1 cellular context compared by ENCODE assay signal in genomic region chr19:37719111-37719926, GRCh38.
TF ChIP-seq lines count a peak whose summit lies in the region.

ZNF607 (minus strand) TSS chr19:37719761; CDS start chr19:37711618, 8,143 bp downstream.

TF ChIP-seq in H1, 55 proteins besides CTCF, POLR2A, EP300 and RAD21 (continued from another document):
- TF ChIP-seq CBX8 (IDR thresholded peaks at IDR 0.05; ENCODE audit: borderline replicate concordance, low read depth, low read length) (no peak), SIN3A (conservative IDR thresholded peaks at IDR 0.05 in 1 of 2, IDR thresholded peaks at IDR 0.05 in 1 of 2; ENCODE audit: low read depth in 1 of 2, low read length in 2 of 2) (0 out of 4 replicates have a peak, but pooled peaks of 1 of the 2 experiments have one; percentile 6), ATF2 (IDR thresholded peaks at IDR 0.05; ENCODE audit: low read length) (no peak), CEBPB (IDR thresholded peaks at IDR 0.05; ENCODE audit: low read depth, low read length) (no peak), ATF3 (IDR thresholded peaks at IDR 0.05; ENCODE audit: insufficient read depth, low read depth, low read length) (no peak), RBBP5 (IDR thresholded peaks at IDR 0.05; ENCODE audit: borderline replicate concordance, low read depth, low read length) (no peak; the same call in 1 of the 2 replicates), GABPA (IDR thresholded peaks at IDR 0.05; ENCODE audit: borderline replicate concordance, insufficient read depth, low read length) (no peak), TAF1 (IDR thresholded peaks at IDR 0.05; ENCODE audit: low read depth, low read length) (peak; percentile 43; the same call in 1 of the 2 replicates), BCL11A (IDR thresholded peaks at IDR 0.05; ENCODE audit: low read depth in 2 of 2, low read length in 2 of 2) (no peak), POLR2AphosphoS5 (IDR thresholded peaks at IDR 0.05; ENCODE audit: low read depth, low read length) (no peak), ZNF274 (IDR thresholded peaks at IDR 0.05; ENCODE audit: borderline replicate concordance, extremely low read depth, low read length) (no peak), CREB1 (IDR thresholded peaks at IDR 0.05) (no peak), SIX5 (IDR thresholded peaks at IDR 0.05; ENCODE audit: low read depth, low read length) (no peak), BACH1 (IDR thresholded peaks at IDR 0.05; ENCODE audit: low read length) (no peak; the same call in 1 of the 2 replicates), CHD2 (IDR thresholded peaks at IDR 0.05; ENCODE audit: low read length) (no peak), KDM1A (IDR thresholded peaks at IDR 0.05; ENCODE audit: borderline replicate concordance, low read length) (no peak), TAF7 (optimal IDR thresholded peaks at IDR 0.05; ENCODE audit: borderline replicate concordance, low read depth, low read length) (no peak), EZH2 (IDR thresholded peaks at IDR 0.05; ENCODE audit: low read depth, low read length, severe bottlenecking) (no peak), KDM4A (IDR thresholded peaks at IDR 0.05; ENCODE audit: low read depth, low read length, severe bottlenecking) (peak; percentile 89), SP1 (IDR thresholded peaks at IDR 0.05; ENCODE audit: low read depth, low read length) (0 out of 2 replicates have a peak, but pooled peaks have one; percentile 16), NANOG (IDR thresholded peaks at IDR 0.05; ENCODE audit: insufficient read depth, low read depth, low read length, poor library complexity, severe bottlenecking) (no peak), KDM5A (IDR thresholded peaks at IDR 0.05; ENCODE audit: low read length) (no peak), SP2 (IDR thresholded peaks at IDR 0.05; ENCODE audit: low read length) (no peak), MAX (IDR thresholded peaks at IDR 0.05) (no peak), TBP (IDR thresholded peaks at IDR 0.05; ENCODE audit: low read depth, low read length) (no peak; the same call in 1 of the 2 replicates), ASH2L (IDR thresholded peaks at IDR 0.05; ENCODE audit: low read length) (peak; percentile 53), RNF2 (IDR thresholded peaks at IDR 0.05; ENCODE audit: borderline replicate concordance, low read depth, low read length, missing control alignments, poor library complexity, severe bottlenecking) (no peak)
TF ChIP-seq in H1: peak in this region for 6.
